ENCODE assay signal across 17 cellular contexts in genomic region chr18:41761329-41762028, GRCh38.
A peak's percentile ranks its signal among the peaks of the same experiment; 100 is the strongest.
DNase-seq lines count a peak whose midpoint lies in the region; ATAC-seq and TF ChIP-seq lines count a peak whose summit lies in the region.
"Had no signal": no experiment of that assay in that cellular context is flagged by ENCODE, and none has a peak within 500 bp of the region (broad histone marks: within the 10 kb centered on the region; RNA-seq: fewer than 3 reads in every experiment).

No MANE protein-coding gene starts in this region.

- in situ Hi-C loops in brain microvascular endothelial cell (cut with HindIII; ENCODE audit: low pct_ligation_motif_present, low sequenced_read_pairs), result no loop called here

- H3K27me3 ChIP-seq in brain microvascular endothelial cell (replicated peaks), result no peaks in the 10 kb centered on the region
- H3K27me3 ChIP-seq in tibial nerve, result no peaks in the 10 kb centered on the region
- H3K27me3 ChIP-seq: colonic mucosa, tibial artery had no signal

- intact Hi-C loops in posterior cingulate gyrus (cut with DNase I), result no loop called here

- ATAC-seq in HG02981 (IDR thresholded peaks at IDR 0.05; ENCODE audit: unreplicated experiment), result no peak
- ATAC-seq: activated T-helper 17 cell treated with anti-CD3 and anti-CD28 coated beads, Interleukin-2, amount 50 U/mL, for 72 hours; GM12878; sciatic nerve had no signal

- TF ChIP-seq POLR2A in tibial nerve (IDR thresholded peaks at IDR 0.05), result no peak

- H3K4me1 ChIP-seq in tibial nerve, result no peaks in the 10 kb centered on the region
- H3K4me1 ChIP-seq: colonic mucosa, tibial artery had no signal

- no peak overlapping the region for H3K4me3 ChIP-seq in AG10803 (ENCODE audit: low read length)
- no peak overlapping the region for H3K4me3 ChIP-seq in brain microvascular endothelial cell (ENCODE audit: low read depth, low read length)
- H3K4me3 ChIP-seq in tibial nerve, result no peak overlapping the region
- H3K4me3 ChIP-seq: colonic mucosa, GM12878, tibial artery had no signal

- TF ChIP-seq CTCF in AG10803 (conservative IDR thresholded peaks at IDR 0.05; ENCODE audit: low read length) (no peak), brain microvascular endothelial cell (IDR thresholded peaks at IDR 0.05; ENCODE audit: low read depth, low read length, missing control alignments) (no peak), tibial nerve (IDR thresholded peaks at IDR 0.05) (no peak)

- H3K27ac ChIP-seq in brain microvascular endothelial cell, result no peak overlapping the region
- H3K27ac ChIP-seq in tibial nerve, result no peak overlapping the region
- H3K27ac ChIP-seq: colonic mucosa, KMS-11, tibial artery had no signal

- H3K36me3 ChIP-seq in brain microvascular endothelial cell (replicated peaks) (no peaks in the 10 kb centered on the region), tibial nerve (no peaks in the 10 kb centered on the region)
- H3K36me3 ChIP-seq: colonic mucosa, tibial artery had no signal

- DNase-seq in AG10803 (ENCODE audit: low read depth), result peak; percentile 85
- DNase-seq in LHCN-M2 (ENCODE audit: low read depth), result peak; percentile 68
- peak; percentile 72 for DNase-seq in brain microvascular endothelial cell
- DNase-seq in kidney tubule cell (ENCODE audit: low spot score), result peak; percentile 86
- DNase-seq in tibial nerve (ENCODE audit: low spot score in 2 of 2), result no peak
- DNase-seq in posterior cingulate gyrus, result no peak
- DNase-seq in NCI-H1105 (lab: John Stamatoyannopoulos, UW), result no peak
- DNase-seq: colonic mucosa, H7, NCI-H345, Right ventricle myocardium superior, tibial artery had no signal

- TF ChIP-seq EP300 in tibial nerve (IDR thresholded peaks at IDR 0.05), result no peak

- H3K9me3 ChIP-seq in tibial nerve, result no peaks in the 10 kb centered on the region
- H3K9me3 ChIP-seq: colonic mucosa, tibial artery had no signal

- 45 to 55% methylated on average over 2 of the region's 2 CpGs for WGBS in tibial nerve, 2 donors

Comparison
In these comparisons a context has a peak if more than half of its experiments do, and no peak if none do; other contexts are left out.
1. DNase-seq: peak in AG10803 (single experiment), LHCN-M2 (single experiment), brain microvascular endothelial cell (single experiment) and kidney tubule cell (single experiment); none in tibial nerve (0 of 2), posterior cingulate gyrus (0 of 10) and NCI-H1105 (single experiment).